In genomic region chr3:11288021-11288491, GRCh38 we compare ENCODE assay signal across 1 cellular context.
A peak's percentile ranks its signal among the peaks of the same experiment; 100 is the strongest.
TF ChIP-seq lines count a peak whose summit lies in the region.

No MANE protein-coding gene starts in this region.

TF ChIP-seq in SK-N-SH, 30 proteins besides CTCF, POLR2A, EP300 and RAD21 (continued from another document):
- TF ChIP-seq GATA2 (CRISPR knock-in tag; IDR thresholded peaks at IDR 0.05) (no peak), PBX3 (IDR thresholded peaks at IDR 0.05) (peak; percentile 65), SIN3A (IDR thresholded peaks at IDR 0.05; ENCODE audit: borderline replicate concordance, low read depth, low read length) (no peak), MXI1 (IDR thresholded peaks at IDR 0.05; ENCODE audit: low read depth, low read length) (no peak), NRF1 (IDR thresholded peaks at IDR 0.05; ENCODE audit: low read depth, low read length) (no peak), GABPA (IDR thresholded peaks at IDR 0.05; ENCODE audit: low read depth) (no peak), SMC3 (IDR thresholded peaks at IDR 0.05; ENCODE audit: low read depth, low read length) (no peak), RCOR1 (IDR thresholded peaks at IDR 0.05; ENCODE audit: low read length) (no peak), FOSL2 (IDR thresholded peaks at IDR 0.05; ENCODE audit: borderline replicate concordance, low read depth) (peak; percentile 40; the same call in 1 of the 2 replicates), FOXJ3 (CRISPR knock-in tag; IDR thresholded peaks at IDR 0.05) (no peak), USF2 (IDR thresholded peaks at IDR 0.05; ENCODE audit: borderline replicate concordance, low read depth, low read length) (no peak), NFIC (IDR thresholded peaks at IDR 0.05; ENCODE audit: borderline replicate concordance) (peak; percentile 28; the same call in 1 of the 2 replicates), YY1 (IDR thresholded peaks at IDR 0.05; ENCODE audit: low read depth) (no peak), TEAD4 (IDR thresholded peaks at IDR 0.05; ENCODE audit: borderline replicate concordance, insufficient read depth) (no peak)
- TF ChIP-seq, protein P1, sequence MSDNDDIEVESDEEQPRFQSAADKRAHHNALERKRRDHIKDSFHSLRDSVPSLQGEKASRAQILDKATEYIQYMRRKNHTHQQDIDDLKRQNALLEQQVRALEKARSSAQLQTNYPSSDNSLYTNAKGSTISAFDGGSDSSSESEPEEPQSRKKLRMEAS (IDR thresholded peaks at IDR 0.05; ENCODE audit: low read depth): no peak
- TF ChIP-seq, protein P2, sequence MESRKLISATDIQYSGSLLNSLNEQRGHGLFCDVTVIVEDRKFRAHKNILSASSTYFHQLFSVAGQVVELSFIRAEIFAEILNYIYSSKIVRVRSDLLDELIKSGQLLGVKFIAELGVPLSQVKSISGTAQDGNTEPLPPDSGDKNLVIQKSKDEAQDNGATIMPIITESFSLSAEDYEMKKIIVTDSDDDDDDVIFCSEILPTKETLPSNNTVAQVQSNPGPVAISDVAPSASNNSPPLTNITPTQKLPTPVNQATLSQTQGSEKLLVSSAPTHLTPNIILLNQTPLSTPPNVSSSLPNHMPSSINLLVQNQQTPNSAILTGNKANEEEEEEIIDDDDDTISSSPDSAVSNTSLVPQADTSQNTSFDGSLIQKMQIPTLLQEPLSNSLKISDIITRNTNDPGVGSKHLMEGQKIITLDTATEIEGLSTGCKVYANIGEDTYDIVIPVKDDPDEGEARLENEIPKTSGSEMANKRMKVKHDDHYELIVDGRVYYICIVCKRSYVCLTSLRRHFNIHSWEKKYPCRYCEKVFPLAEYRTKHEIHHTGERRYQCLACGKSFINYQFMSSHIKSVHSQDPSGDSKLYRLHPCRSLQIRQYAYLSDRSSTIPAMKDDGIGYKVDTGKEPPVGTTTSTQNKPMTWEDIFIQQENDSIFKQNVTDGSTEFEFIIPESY (IDR thresholded peaks at IDR 0.05; ENCODE audit: borderline replicate concordance, low read depth): no peak
- TF ChIP-seq, protein P3, sequence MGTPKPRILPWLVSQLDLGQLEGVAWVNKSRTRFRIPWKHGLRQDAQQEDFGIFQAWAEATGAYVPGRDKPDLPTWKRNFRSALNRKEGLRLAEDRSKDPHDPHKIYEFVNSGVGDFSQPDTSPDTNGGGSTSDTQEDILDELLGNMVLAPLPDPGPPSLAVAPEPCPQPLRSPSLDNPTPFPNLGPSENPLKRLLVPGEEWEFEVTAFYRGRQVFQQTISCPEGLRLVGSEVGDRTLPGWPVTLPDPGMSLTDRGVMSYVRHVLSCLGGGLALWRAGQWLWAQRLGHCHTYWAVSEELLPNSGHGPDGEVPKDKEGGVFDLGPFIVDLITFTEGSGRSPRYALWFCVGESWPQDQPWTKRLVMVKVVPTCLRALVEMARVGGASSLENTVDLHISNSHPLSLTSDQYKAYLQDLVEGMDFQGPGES (IDR thresholded peaks at IDR 0.05; ENCODE audit: low read depth, low read length): no peak
